Comparison of ENCODE assay signal across 8 cellular contexts in the genomic region with DNA sequence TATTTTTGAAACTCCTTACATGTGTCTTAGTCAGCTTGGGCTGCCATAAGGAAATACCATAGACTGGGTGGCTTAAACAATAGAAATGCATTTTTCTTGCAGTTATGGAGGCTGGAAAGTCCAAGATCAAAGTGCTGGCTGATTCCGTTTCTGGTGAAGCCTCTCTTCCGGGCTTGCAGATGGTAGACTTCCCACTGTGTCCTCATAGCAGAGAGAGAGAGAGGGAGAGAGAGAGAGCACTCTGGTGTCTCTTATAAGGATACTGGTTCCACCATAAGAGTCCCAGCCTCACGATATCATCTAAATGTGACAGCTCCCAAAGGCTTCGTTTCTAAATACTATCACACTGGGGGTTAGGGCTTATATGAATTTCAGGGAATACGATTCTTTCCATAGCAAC. TPM values are rescaled to one million over a fixed set of nuclear protein-coding genes. Genes with fewer than 3 reads are reported as not detected.
A peak's percentile ranks its signal among the peaks of the same experiment; 100 is the strongest.
DNase-seq lines count a peak whose midpoint lies in the region; ATAC-seq and TF ChIP-seq lines count a peak whose summit lies in the region.

No MANE protein-coding gene starts in this region.

- no peaks in the 10 kb centered on the region for H3K79me2 ChIP-seq in GM23338 (replicated peaks; ENCODE audit: insufficient read depth)

- H3F3A ChIP-seq in GM23338 (replicated peaks; ENCODE audit: low read depth): no peaks in the 10 kb centered on the region

- H3K9ac ChIP-seq in BLaER1 treated with 17β-estradiol and CSF1 and Interleukin-3, amounts not matched to agents 10 nM and 100 nM: peak overlapping the region in 6 of 11 experiments; percentile 26 to 75 (median 54); a peak in 6 of 22 replicates

- H4K20me1 ChIP-seq in BLaER1 treated with 17β-estradiol and CSF1 and Interleukin-3, amounts not matched to agents 10 nM and 100 nM: no peaks in the 10 kb centered on the region
- no peaks in the 10 kb centered on the region for H4K20me1 ChIP-seq in GM23338 (replicated peaks; ENCODE audit: insufficient read depth)

- H3K4me3 ChIP-seq in BLaER1 treated with 17β-estradiol and CSF1 and Interleukin-3, amounts not matched to agents 10 nM and 100 nM: peak overlapping the region; percentile 35 to 70 (median 64); a peak in 19 of 20 replicates
- H3K4me3 ChIP-seq in GM23338: no peak overlapping the region
- peak overlapping the region; percentile 21 to 37 for H3K4me3 ChIP-seq in left lung

- H3K36me3 Mint-ChIP-seq in GM23338 (ENCODE audit: low read depth): no peaks in the 10 kb centered on the region

- H3K27ac ChIP-seq in BLaER1 treated with 17β-estradiol and CSF1 and Interleukin-3, amounts not matched to agents 10 nM and 100 nM: peak overlapping the region in 3 of 11 experiments; percentile 19 to 35 (median 24); a peak in 4 of 22 replicates
- H3K27ac ChIP-seq in GM23338 (ENCODE audit: low read depth): no peak overlapping the region
- peak overlapping the region in 1 of 2 donors; percentile 49 for H3K27ac ChIP-seq in left lung

- H3K9me3 ChIP-seq in BLaER1 treated with 17β-estradiol and CSF1 and Interleukin-3, amounts not matched to agents 10 nM and 100 nM (replicated peaks in 1 of 11): no peaks in the 10 kb centered on the region
- H3K9me3 ChIP-seq in left lung: no peaks in the 10 kb centered on the region

- no peak overlapping the region for H3K27ac Mint-ChIP-seq in GM23338

- H3K4me2 ChIP-seq in BLaER1 treated with 17β-estradiol and CSF1 and Interleukin-3, amounts not matched to agents 10 nM and 100 nM: peak overlapping the region; percentile 46 to 80 (median 71); a peak in 21 of 22 replicates
- no peak overlapping the region for H3K4me2 ChIP-seq in GM23338

- H3K9me2 ChIP-seq in GM23338 (ENCODE audit: insufficient read depth): no peaks in the 10 kb centered on the region

- no peak for TF ChIP-seq CTCF in GM23338 (conservative IDR thresholded peaks at IDR 0.05; ENCODE audit: low read depth in 2 of 2)
- no peak for TF ChIP-seq CTCF in left lung (IDR thresholded peaks at IDR 0.05)

- H3K4me1 ChIP-seq in BLaER1 treated with 17β-estradiol and CSF1 and Interleukin-3, amounts not matched to agents 10 nM and 100 nM: peaks cover 6 to 11% (median 9%) of the 10 kb centered on the region in 10 experiments; a peak in 17 of 20 replicates
- no peaks in the 10 kb centered on the region for H3K4me1 ChIP-seq in GM23338 (ENCODE audit: insufficient read depth)
- peaks cover 0 to 3% of the 10 kb centered on the region in 2 donors for H3K4me1 ChIP-seq in left lung

- peaks cover 3% of the 10 kb centered on the region; the same call in 2 of the 3 replicates for H3K4me1 Mint-ChIP-seq in GM23338

- H3K27me3 Mint-ChIP-seq in GM23338 (ENCODE audit: insufficient read depth, low read depth, poor library complexity): peaks cover 3% of the 10 kb centered on the region

- H2AFZ ChIP-seq in GM23338: no peak overlapping the region

- no peaks in the 10 kb centered on the region for H3K36me3 ChIP-seq in BLaER1 treated with 17β-estradiol and CSF1 and Interleukin-3, amounts not matched to agents 10 nM and 100 nM
- H3K36me3 ChIP-seq in GM23338 (ENCODE audit: insufficient read depth): no peaks in the 10 kb centered on the region
- no peaks in the 10 kb centered on the region for H3K36me3 ChIP-seq in left lung

- no peaks in the 10 kb centered on the region; the same call in 2 of the 3 replicates for H3K9me3 Mint-ChIP-seq in GM23338

- H3K4me3 Mint-ChIP-seq in GM23338: no peak overlapping the region

- peak; percentile 36; the same call in 1 of the 3 replicates for ATAC-seq in GM23338
- peak; percentile 53 for ATAC-seq in left lung
- ATAC-seq in GM19328 (IDR thresholded peaks at IDR 0.05; ENCODE audit: unreplicated experiment): no peak

- no peak for DNase-seq in GM23338 (ENCODE audit: low spot score)
- peak; percentile 10 for DNase-seq in UCSD-AML1 (lab: John Stamatoyannopoulos, UW; ENCODE audit: unreplicated experiment)
- no peak for DNase-seq in left lung
- no peak for DNase-seq in stimulated activated CD4-positive, alpha-beta T cell treated with anti-CD3 and anti-CD28 coated beads, Interleukin-4, amount 100 ng/mL, for 4 hours
- DNase-seq in NOMO-1 treated with dmso at 0.1 percent for 144 hours (lab: John Stamatoyannopoulos, UW; ENCODE audit: unreplicated experiment): no peak
- DNase-seq in 8988T: no peak

- no peaks in the 10 kb centered on the region for H3K27me3 ChIP-seq in BLaER1 treated with 17β-estradiol and CSF1 and Interleukin-3, amounts not matched to agents 10 nM and 100 nM
- H3K27me3 ChIP-seq in GM23338 (ENCODE audit: insufficient read depth): no peaks in the 10 kb centered on the region
- H3K27me3 ChIP-seq in left lung: no peaks in the 10 kb centered on the region

- intact Hi-C loops in left lung (cut with DNase I): loop anchor here in 1 of 2 donors (5.0 kb wide), 1 partner anchor 508 kb away; no protein-coding TSS in a partner anchor

TF ChIP-seq in GM23338, 12 proteins besides CTCF, POLR2A, EP300 and RAD21 (continues in another document):
- TF ChIP-seq POLR2AphosphoS5 (IDR thresholded peaks at IDR 0.05; ENCODE audit: low read depth) (no peak), ZNF114 (CRISPR knock-in tag; IDR thresholded peaks at IDR 0.05) (no peak)
- TF ChIP-seq, protein P1, sequence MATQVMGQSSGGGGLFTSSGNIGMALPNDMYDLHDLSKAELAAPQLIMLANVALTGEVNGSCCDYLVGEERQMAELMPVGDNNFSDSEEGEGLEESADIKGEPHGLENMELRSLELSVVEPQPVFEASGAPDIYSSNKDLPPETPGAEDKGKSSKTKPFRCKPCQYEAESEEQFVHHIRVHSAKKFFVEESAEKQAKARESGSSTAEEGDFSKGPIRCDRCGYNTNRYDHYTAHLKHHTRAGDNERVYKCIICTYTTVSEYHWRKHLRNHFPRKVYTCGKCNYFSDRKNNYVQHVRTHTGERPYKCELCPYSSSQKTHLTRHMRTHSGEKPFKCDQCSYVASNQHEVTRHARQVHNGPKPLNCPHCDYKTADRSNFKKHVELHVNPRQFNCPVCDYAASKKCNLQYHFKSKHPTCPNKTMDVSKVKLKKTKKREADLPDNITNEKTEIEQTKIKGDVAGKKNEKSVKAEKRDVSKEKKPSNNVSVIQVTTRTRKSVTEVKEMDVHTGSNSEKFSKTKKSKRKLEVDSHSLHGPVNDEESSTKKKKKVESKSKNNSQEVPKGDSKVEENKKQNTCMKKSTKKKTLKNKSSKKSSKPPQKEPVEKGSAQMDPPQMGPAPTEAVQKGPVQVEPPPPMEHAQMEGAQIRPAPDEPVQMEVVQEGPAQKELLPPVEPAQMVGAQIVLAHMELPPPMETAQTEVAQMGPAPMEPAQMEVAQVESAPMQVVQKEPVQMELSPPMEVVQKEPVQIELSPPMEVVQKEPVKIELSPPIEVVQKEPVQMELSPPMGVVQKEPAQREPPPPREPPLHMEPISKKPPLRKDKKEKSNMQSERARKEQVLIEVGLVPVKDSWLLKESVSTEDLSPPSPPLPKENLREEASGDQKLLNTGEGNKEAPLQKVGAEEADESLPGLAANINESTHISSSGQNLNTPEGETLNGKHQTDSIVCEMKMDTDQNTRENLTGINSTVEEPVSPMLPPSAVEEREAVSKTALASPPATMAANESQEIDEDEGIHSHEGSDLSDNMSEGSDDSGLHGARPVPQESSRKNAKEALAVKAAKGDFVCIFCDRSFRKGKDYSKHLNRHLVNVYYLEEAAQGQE (IDR thresholded peaks at IDR 0.05; ENCODE audit: unreplicated experiment): no peak

RNA-seq across cellular contexts. Expression of gene ENPEP, which starts 39.7 kb away (rescaled TPM):
- 0.74 and 1.5 TPM in 2 replicates for total RNA-seq in GM23338 (2014; rRNA removed; shearing (Covaris generic))
- polyA plus RNA-seq in GM23338 (2016; fragmentation: Nextera tagmentation; extraction: Ambion mirVana): 0.28 and 0.79 TPM in 2 replicates
- total RNA-seq in left lung: 1 to 10 TPM; 7.3 to 8.5 TPM
